ENCODE assay signal across 1 cellular context in the genomic region with DNA sequence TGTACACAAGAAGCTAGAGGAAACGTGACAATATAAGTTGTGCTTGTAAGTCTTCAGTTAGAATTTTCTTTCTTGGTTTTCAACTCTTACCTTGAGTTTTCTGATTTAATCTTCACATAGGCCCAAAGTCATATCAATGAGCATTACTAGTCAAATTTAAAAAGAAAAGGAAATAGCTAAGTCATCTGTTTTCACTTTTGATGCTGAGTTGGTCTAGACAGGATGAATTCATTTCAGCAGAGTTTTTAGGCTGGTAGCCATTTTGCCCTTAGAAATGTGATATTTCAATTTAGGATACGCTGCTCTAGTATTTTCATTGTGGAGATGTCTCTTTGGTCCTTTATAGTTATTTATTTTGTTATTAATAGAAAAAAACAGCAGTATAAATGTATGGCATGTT.
A peak's percentile ranks its signal among the peaks of the same experiment; 100 is the strongest.
TF ChIP-seq lines count a peak whose summit lies in the region.

No MANE protein-coding gene starts in this region.

TF ChIP-seq in K562, 482 proteins besides CTCF, POLR2A, EP300 and RAD21:
- TF ChIP-seq TEAD4 (IDR thresholded peaks at IDR 0.05; ENCODE audit: low read length) (no peak), TEAD4 (CRISPR knock-in tag; IDR thresholded peaks at IDR 0.05; ENCODE audit: borderline replicate concordance) (no peak), MAFG (tag; conservative IDR thresholded peaks at IDR 0.05) (peak; percentile 68), ZNF408 (CRISPR knock-in tag; IDR thresholded peaks at IDR 0.05; ENCODE audit: low read depth) (no peak), C11orf30 (IDR thresholded peaks at IDR 0.05; ENCODE audit: low read depth) (peak; percentile 45; the same call in 1 of the 2 replicates), ZNF316 (IDR thresholded peaks at IDR 0.05) (peak; percentile 68), RB1 (IDR thresholded peaks at IDR 0.05; ENCODE audit: low read depth) (no peak), ZNF3 (CRISPR knock-in tag; IDR thresholded peaks at IDR 0.05) (no peak)
- TF ChIP-seq, protein P1, sequence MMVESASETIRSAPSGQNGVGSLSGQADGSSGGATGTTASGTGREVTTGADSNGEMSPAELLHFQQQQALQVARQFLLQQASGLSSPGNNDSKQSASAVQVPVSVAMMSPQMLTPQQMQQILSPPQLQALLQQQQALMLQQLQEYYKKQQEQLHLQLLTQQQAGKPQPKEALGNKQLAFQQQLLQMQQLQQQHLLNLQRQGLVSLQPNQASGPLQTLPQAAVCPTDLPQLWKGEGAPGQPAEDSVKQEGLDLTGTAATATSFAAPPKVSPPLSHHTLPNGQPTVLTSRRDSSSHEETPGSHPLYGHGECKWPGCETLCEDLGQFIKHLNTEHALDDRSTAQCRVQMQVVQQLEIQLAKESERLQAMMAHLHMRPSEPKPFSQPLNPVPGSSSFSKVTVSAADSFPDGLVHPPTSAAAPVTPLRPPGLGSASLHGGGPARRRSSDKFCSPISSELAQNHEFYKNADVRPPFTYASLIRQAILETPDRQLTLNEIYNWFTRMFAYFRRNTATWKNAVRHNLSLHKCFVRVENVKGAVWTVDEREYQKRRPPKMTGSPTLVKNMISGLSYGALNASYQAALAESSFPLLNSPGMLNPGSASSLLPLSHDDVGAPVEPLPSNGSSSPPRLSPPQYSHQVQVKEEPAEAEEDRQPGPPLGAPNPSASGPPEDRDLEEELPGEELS (CRISPR knock-in tag; IDR thresholded peaks at IDR 0.05; ENCODE audit: borderline replicate concordance), result no peak
- TF ChIP-seq, protein P2, sequence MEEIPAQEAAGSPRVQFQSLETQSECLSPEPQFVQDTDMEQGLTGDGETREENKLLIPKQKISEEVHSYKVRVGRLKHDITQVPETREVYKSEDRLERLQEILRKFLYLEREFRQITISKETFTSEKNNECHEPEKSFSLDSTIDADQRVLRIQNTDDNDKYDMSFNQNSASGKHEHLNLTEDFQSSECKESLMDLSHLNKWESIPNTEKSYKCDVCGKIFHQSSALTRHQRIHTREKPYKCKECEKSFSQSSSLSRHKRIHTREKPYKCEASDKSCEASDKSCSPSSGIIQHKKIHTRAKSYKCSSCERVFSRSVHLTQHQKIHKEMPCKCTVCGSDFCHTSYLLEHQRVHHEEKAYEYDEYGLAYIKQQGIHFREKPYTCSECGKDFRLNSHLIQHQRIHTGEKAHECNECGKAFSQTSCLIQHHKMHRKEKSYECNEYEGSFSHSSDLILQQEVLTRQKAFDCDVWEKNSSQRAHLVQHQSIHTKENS (CRISPR knock-in tag; IDR thresholded peaks at IDR 0.05), result no peak
